8 cellular contexts compared by ENCODE assay signal in the genomic region with DNA sequence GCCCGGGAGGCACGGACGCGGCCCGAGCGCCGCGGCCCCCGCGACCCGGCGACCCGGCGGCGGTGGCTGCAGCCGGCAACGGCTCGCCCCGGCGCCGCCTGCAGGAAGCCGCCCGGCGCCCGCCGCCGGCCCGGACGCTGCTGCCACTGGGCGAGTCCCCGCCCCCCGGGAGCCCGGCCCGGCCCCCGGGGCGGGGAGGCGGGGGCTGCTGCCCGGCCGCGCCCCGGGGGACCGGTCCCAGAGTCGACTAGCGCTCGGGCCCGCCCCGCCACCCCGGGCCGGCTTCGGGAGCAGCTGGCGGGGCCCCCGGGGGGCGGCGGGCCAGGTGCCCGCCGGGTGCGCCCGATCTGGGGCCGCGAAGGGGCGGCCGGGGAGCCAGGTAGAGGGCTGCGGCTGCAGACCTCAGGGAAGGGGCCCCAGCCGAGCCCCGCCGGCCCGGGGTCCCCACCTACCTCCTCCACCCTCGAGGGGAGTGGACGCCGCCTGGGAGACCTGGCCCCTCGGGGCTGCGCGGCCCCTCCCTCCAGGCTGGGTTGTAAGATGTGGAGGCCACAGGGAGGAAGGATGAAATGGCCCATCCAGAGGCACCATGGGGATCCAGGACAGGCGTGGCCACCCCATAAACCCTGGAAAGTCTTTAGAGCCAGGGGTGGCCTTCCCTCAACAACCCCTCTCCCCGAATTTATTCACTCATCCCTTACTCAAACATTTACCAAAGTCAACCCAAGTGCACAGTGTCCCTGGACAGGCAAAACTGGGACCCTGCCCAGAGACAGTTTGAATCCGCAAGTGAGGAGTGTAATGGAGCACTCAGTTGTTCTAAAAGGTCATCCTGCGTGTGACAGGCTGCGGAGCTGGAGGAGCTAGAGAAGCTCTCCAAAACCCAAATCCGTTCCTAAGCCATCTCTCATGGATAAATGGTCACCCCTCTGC. TPM values are rescaled to one million over a fixed set of nuclear protein-coding genes. Genes with fewer than 3 reads are reported as not detected.
DNase-seq lines count a peak whose midpoint lies in the region; ATAC-seq and TF ChIP-seq lines count a peak whose summit lies in the region.

TSS of gene CDYL2 (minus strand) at position 148 of the 933 bp plus-strand sequence. CDS start 425 bp downstream, outside the sequence.

- H3K36me3 Mint-ChIP-seq in endodermal cell (ENCODE audit: low read depth), result peaks cover 5% of the 10 kb centered on the region

- CTCF ChIA-PET in BJ (lab: Yijun Ruan, JAX), result no interaction called here

- H3K27ac Mint-ChIP-seq in endodermal cell, result no peak within 1 kb of the TSS

- no peak for DNase-seq in BJ (ENCODE audit: low read depth)
- peak; percentile 8 for DNase-seq in HT-29 (ENCODE audit: low spot score)
- DNase-seq in activated CD4-positive, alpha-beta T cell treated with anti-CD3 and anti-CD28 coated beads, Interleukin-2, amount 50 U/mL, for 4 hours, result peak; percentile 10 to 18
- peak; percentile 64 for DNase-seq in endodermal cell
- DNase-seq in midbrain (lab: John Stamatoyannopoulos, UW), result peak; percentile 8
- DNase-seq in thoracic aorta (ENCODE audit: low spot score), result no peak
- DNase-seq in G401 (ENCODE audit: low spot score), result no peak

- TF ChIP-seq CTCF in BJ (IDR thresholded peaks at IDR 0.05; ENCODE audit: insufficient read depth, low read depth, low read length) (no peak), endodermal cell (conservative IDR thresholded peaks at IDR 0.05) (no peak), thoracic aorta (IDR thresholded peaks at IDR 0.05) (no peak)

- H3K27me3 Mint-ChIP-seq in endodermal cell (ENCODE audit: insufficient read depth), result peaks cover 36% of the 10 kb centered on the region

- ATAC-seq in GM19438 (IDR thresholded peaks at IDR 0.05; ENCODE audit: low read depth, unreplicated experiment), result peak; percentile 70
- no peak for ATAC-seq in thoracic aorta (ENCODE audit: insufficient number of reproducible peaks, low FRiP score, low read depth)

- WGBS in endodermal cell (ENCODE audit: insufficient coverage in 1 of 2, insufficient read length in 1 of 2), 2 experiments, result 7 to 40% methylated on average over 8 to 79 of the region's 79 CpGs

- peaks cover 7% of the 10 kb centered on the region for H3K4me1 Mint-ChIP-seq in endodermal cell

- no peaks in the 10 kb centered on the region for H3K9me3 Mint-ChIP-seq in endodermal cell

- H3K4me1 ChIP-seq in endodermal cell (ENCODE audit: control insufficient read depth, insufficient read depth, low read length) (no peaks in the 10 kb centered on the region), thoracic aorta (ENCODE audit: control insufficient read depth in 1 of 2, low read depth in 2 of 2) (peaks cover 0 to 4% of the 10 kb centered on the region in 2 donors)

- peak within 1 kb of the TSS; percentile 79 for H3K4me3 Mint-ChIP-seq in endodermal cell

- H3K9ac ChIP-seq in endodermal cell (ENCODE audit: extremely low read depth, low read length, poor library complexity, severe bottlenecking), result no peak within 1 kb of the TSS

- H3K4me3 ChIP-seq in BJ (ENCODE audit: low read depth, low read length) (peak within 1 kb of the TSS; percentile 73), endodermal cell (ENCODE audit: low read length) (no peak within 1 kb of the TSS), thoracic aorta (peak within 1 kb of the TSS; percentile 76)

- H3K27ac ChIP-seq in endodermal cell (ENCODE audit: low read depth, low read length) (no peak within 1 kb of the TSS), thoracic aorta (no peak within 1 kb of the TSS)

- POLR2A ChIA-PET in BJ (lab: Charles Lee), result no interaction called here

- no peaks in the 10 kb centered on the region for H3K9me3 ChIP-seq in endodermal cell (ENCODE audit: control insufficient read depth, low read length)
- H3K9me3 ChIP-seq in thoracic aorta, result no peaks in the 10 kb centered on the region

- in situ Hi-C loops in G401 (cut with HindIII; ENCODE audit: low sequenced_read_pairs), result no loop called here

- H3K36me3 ChIP-seq in BJ (ENCODE audit: control insufficient read depth, insufficient read depth, low read length), result no peaks in the 10 kb centered on the region
- H3K36me3 ChIP-seq in endodermal cell (ENCODE audit: control insufficient read depth, insufficient read depth, low read length), result no peaks in the 10 kb centered on the region
- H3K36me3 ChIP-seq in thoracic aorta, result no peaks in the 10 kb centered on the region

- H3K27me3 ChIP-seq in BJ (ENCODE audit: control insufficient read depth, insufficient read depth, low read length) (no peaks in the 10 kb centered on the region), endodermal cell (ENCODE audit: control insufficient read depth, insufficient read depth, low read length, poor library complexity, severe bottlenecking) (peaks cover 41% of the 10 kb centered on the region), thoracic aorta (replicated peaks; ENCODE audit: insufficient read depth) (no peaks in the 10 kb centered on the region)

RNA-seq across cellular contexts. Expression of gene CDYL2, which starts in this region (rescaled TPM):
- 0.87 and 1.6 TPM in 2 replicates for polyA plus RNA-seq in BJ (2011; rRNA removed)
- 2.8 and 4.3 TPM in 2 replicates for polyA minus RNA-seq in BJ (2011; rRNA and poly(A)+ RNA removed)
- 0.68 and 1.1 TPM in 2 replicates for total RNA-seq in HT-29 (2014; rRNA removed; shearing (Covaris generic))
- total RNA-seq in endodermal cell (10 to 100 TPM in 1 of 2 donors, 1 to 10 TPM in 1; 9.9 to 12.8 TPM), thoracic aorta (10 to 100 TPM in 1 of 2 donors, 1 to 10 TPM in 1; 4.6 to 20.4 TPM)
- polyA plus RNA-seq in endodermal cell (2013, experiment 1 of 2), result 2.7 TPM
- polyA plus RNA-seq in endodermal cell (2013, experiment 2 of 2), result 3.6 TPM
- total RNA-seq in G401 (2014; rRNA removed; shearing (Covaris generic)), result 0.10 and 0.37 TPM in 2 replicates

Comparison
In these comparisons a context has a peak if more than half of its experiments do, and no peak if none do; other contexts are left out.
1. DNase-seq: peak in HT-29 (single experiment), activated CD4-positive, alpha-beta T cell treated with anti-CD3 and anti-CD28 coated beads, Interleukin-2, amount 50 U/mL, for 4 hours (2 of 2), endodermal cell (single experiment) and midbrain (single experiment); none in BJ (single experiment), thoracic aorta (single experiment) and G401 (single experiment).